ENCODE assay signal across 31 cellular contexts in the genomic region with DNA sequence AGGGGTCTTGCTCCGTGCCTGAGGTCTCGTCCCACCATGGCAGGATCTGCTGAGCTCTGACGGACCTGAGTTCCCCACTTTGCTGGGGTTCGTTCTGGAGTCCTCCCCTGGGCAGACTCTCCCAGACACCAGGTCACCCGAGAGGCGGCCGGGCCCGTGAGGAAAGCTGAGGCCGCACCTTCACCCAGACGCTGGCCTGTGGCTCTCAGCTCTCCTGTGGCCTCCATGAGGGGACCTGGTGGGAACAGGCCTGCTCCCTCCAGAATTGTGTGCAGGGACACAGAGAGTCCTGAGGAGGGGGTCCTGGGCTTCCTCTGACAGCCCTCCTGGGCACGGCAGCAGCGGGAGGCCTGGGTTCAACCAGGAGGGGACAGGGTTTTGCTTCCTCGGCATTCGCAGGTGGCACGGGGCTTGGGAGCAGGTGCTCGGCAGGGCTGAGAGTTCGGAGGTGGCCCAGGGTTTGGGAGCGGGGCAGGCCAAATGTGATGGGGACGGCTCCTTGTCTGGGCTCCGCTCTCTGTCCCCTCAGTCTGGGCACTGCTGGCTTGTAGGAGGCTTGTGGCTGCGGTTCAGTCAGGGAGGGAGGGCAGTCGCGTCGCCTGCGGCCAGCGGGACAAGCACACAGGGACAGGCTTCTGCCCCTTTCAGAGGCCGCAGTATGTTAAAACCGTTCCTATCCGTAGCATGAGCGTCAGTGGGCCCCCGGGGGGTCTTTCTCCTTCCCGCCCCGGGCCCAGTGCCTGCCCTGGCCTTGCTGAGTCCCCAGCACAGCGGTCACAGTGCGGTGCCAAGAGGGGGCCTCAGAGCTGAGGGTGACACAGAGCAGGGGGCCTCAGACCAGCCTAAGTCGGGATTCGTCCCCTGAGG. TPM values are rescaled to one million over a fixed set of nuclear protein-coding genes. Genes with fewer than 3 reads are reported as not detected.
DNase-seq lines count a peak whose midpoint lies in the region; ATAC-seq, FAIRE-seq and TF ChIP-seq lines count a peak whose summit lies in the region.
"Had no signal": no experiment of that assay in that cellular context is flagged by ENCODE, and none has a peak within 500 bp of the region (broad histone marks: within the 10 kb centered on the region; RNA-seq: fewer than 3 reads in every experiment).

No MANE protein-coding gene starts in this region.

- H3K9ac ChIP-seq in K562 (ENCODE audit: insufficient read depth in 1 of 2, low read depth in 2 of 2, low read length in 2 of 2) (peak overlapping the region in 1 of 2 experiments; percentile 6; a peak in 1 of 4 replicates), trophoblast cell (ENCODE audit: low read length) (no peak overlapping the region)

- no peaks in the 10 kb centered on the region for H3K79me1 ChIP-seq in trophoblast cell (ENCODE audit: low read length)

- CTCF ChIA-PET in activated CD8-positive, alpha-beta memory T cell treated with anti-CD3 and anti-CD28 coated beads, Interleukin-2, amount 10 ng/mL, durations not matched to agents 7 days and 5 days (lab: Charles Lee), result no interaction called here
- CTCF ChIA-PET in CD4-positive, alpha-beta memory T cell (lab: Charles Lee; ENCODE audit: partially characterized antibody), result no interaction called here
- CTCF ChIA-PET in K562 (lab: Yijun Ruan, JAX; ENCODE audit: low intra/inter-chr PET ratio), result no interaction called here

- H4K20me1 ChIP-seq in K562 (replicated peaks; ENCODE audit: control insufficient read depth, insufficient read depth, low read length), result no peaks in the 10 kb centered on the region

- no peaks in the 10 kb centered on the region for H3K9me1 ChIP-seq in K562 (ENCODE audit: control insufficient read depth, insufficient read depth, low read length)

- H2BK120ac ChIP-seq in trophoblast cell (ENCODE audit: insufficient read depth, low read length, poor library complexity), result no peak overlapping the region

- no peak overlapping the region for H2AFZ ChIP-seq in K562 (ENCODE audit: low read depth, low read length)
- no peak overlapping the region for H2AFZ ChIP-seq in trophoblast cell (ENCODE audit: insufficient read depth, low read length, poor library complexity)

- H3K4ac ChIP-seq in trophoblast cell (ENCODE audit: low read depth, low read length), result no peak overlapping the region

- no peaks in the 10 kb centered on the region for H3K9me3 Mint-ChIP-seq in activated CD8-positive, alpha-beta memory T cell treated with anti-CD3 and anti-CD28 coated beads, Interleukin-2, amount 10 ng/mL, durations not matched to agents 7 days and 5 days (ENCODE audit: low read depth)
- H3K9me3 Mint-ChIP-seq in CD4-positive, alpha-beta memory T cell, result peaks cover 0 to 2% (median 0%) of the 10 kb centered on the region in 8 donors
- H3K9me3 Mint-ChIP-seq in nephron progenitor cell, result no peaks in the 10 kb centered on the region

- no peak overlapping the region for H4K91ac ChIP-seq in trophoblast cell (ENCODE audit: low read depth, low read length)

- peaks cover 38% of the 10 kb centered on the region for H3K36me3 ChIP-seq in CD4-positive, alpha-beta memory T cell (ENCODE audit: insufficient read depth, low read length)
- H3K36me3 ChIP-seq in K562 (ENCODE audit: control insufficient read depth, insufficient read depth, low read length) (peaks cover 35% of the 10 kb centered on the region; the same call in 1 of the 3 replicates), trophoblast cell (ENCODE audit: control insufficient read depth in 1 of 2, insufficient read depth in 2 of 2, low read length in 2 of 2) (peaks cover 23% of the 10 kb centered on the region in 2 experiments)
- H3K36me3 ChIP-seq: MG63 had no signal

- peak overlapping the region; percentile 16 for H3K27ac ChIP-seq in CD4-positive, alpha-beta memory T cell (ENCODE audit: low read depth, low read length)
- no peak overlapping the region for H3K27ac ChIP-seq in K562 (ENCODE audit: extremely low read depth, low read depth, low read length)
- H3K27ac ChIP-seq in trophoblast cell (ENCODE audit: low read depth, low read length), result no peak overlapping the region
- H3K27ac ChIP-seq: left lung, pancreas, tibial nerve had no signal

- no peak for TF ChIP-seq POLR2A in K562 (conservative IDR thresholded peaks at IDR 0.05)

- no peak for TF ChIP-seq RAD21 in K562 (CRISPR knock-in tag; conservative IDR thresholded peaks at IDR 0.05 in 1 of 2, IDR thresholded peaks at IDR 0.05 in 1 of 2)

- no peak overlapping the region for H3K4me3 Mint-ChIP-seq in activated CD8-positive, alpha-beta memory T cell treated with anti-CD3 and anti-CD28 coated beads, Interleukin-2, amount 10 ng/mL, durations not matched to agents 7 days and 5 days
- peak overlapping the region in 1 of 8 donors; percentile 10 for H3K4me3 Mint-ChIP-seq in CD4-positive, alpha-beta memory T cell
- no peak overlapping the region for H3K4me3 Mint-ChIP-seq in nephron progenitor cell

- H4K8ac ChIP-seq in trophoblast cell (ENCODE audit: low read depth, low read length), result no peak overlapping the region

- H3K27me3 Mint-ChIP-seq in activated CD8-positive, alpha-beta memory T cell treated with anti-CD3 and anti-CD28 coated beads, Interleukin-2, amount 10 ng/mL, durations not matched to agents 7 days and 5 days, result no peaks in the 10 kb centered on the region
- no peaks in the 10 kb centered on the region for H3K27me3 Mint-ChIP-seq in CD4-positive, alpha-beta memory T cell
- H3K27me3 Mint-ChIP-seq in nephron progenitor cell (ENCODE audit: low read depth, poor library complexity), result peaks cover 24% of the 10 kb centered on the region

- H3K4me1 ChIP-seq in CD4-positive, alpha-beta memory T cell (ENCODE audit: insufficient read depth, low read length), result peaks cover 85% of the 10 kb centered on the region
- H3K4me1 ChIP-seq in K562 (replicated peaks in 1 of 2; ENCODE audit: control insufficient read depth in 2 of 2, insufficient read depth in 2 of 2, low read length in 2 of 2), result peaks cover 11 to 85% of the 10 kb centered on the region in 2 experiments
- H3K4me1 ChIP-seq in trophoblast cell (ENCODE audit: control insufficient read depth in 1 of 2, insufficient read depth in 2 of 2, low read length in 2 of 2), result no peaks in the 10 kb centered on the region
- H3K4me1 ChIP-seq: Caco-2, HAP-1, pancreas had no signal

- no peak for TF ChIP-seq CTCF in K562 (IDR thresholded peaks at IDR 0.05 in 2 of 3, conservative IDR thresholded peaks at IDR 0.05 in 1 of 3; ENCODE audit: insufficient read depth in 2 of 3, low read depth in 1 of 3, low read length in 3 of 3)
- no peak for TF ChIP-seq CTCF in nephron progenitor cell (IDR thresholded peaks at IDR 0.05)

- H3K79me2 ChIP-seq in K562 (ENCODE audit: control insufficient read depth, insufficient read depth, low read length) (no peaks in the 10 kb centered on the region), trophoblast cell (ENCODE audit: control insufficient read depth, insufficient read depth, low read length, poor library complexity) (no peaks in the 10 kb centered on the region)

- no peak for ATAC-seq in activated CD8-positive, alpha-beta memory T cell treated with anti-CD3 and anti-CD28 coated beads, Interleukin-2, amount 10 ng/mL, durations not matched to agents 7 days and 5 days
- ATAC-seq in K562 (no peak), HG02763 (IDR thresholded peaks at IDR 0.05; ENCODE audit: unreplicated experiment) (no peak)
- ATAC-seq: left lung, Panc1, pancreas had no signal

- peak overlapping the region; percentile 24 for H3K27ac Mint-ChIP-seq in activated CD8-positive, alpha-beta memory T cell treated with anti-CD3 and anti-CD28 coated beads, Interleukin-2, amount 10 ng/mL, durations not matched to agents 7 days and 5 days
- peak overlapping the region; percentile 44 to 94 (median 68) for H3K27ac Mint-ChIP-seq in CD4-positive, alpha-beta memory T cell
- H3K27ac Mint-ChIP-seq in nephron progenitor cell, result peak overlapping the region; percentile 64

- WGBS in K562 (ENCODE audit: insufficient coverage, low coverage, missing lambda C conversion rate), result 80% methylated on average over 35 of the region's 37 CpGs
- no CpG with 5 or more reads among the region's 37 CpGs for WGBS in trophoblast cell (ENCODE audit: extremely low coverage, insufficient coverage, insufficient read length)

- no peak overlapping the region for H3K14ac ChIP-seq in trophoblast cell (ENCODE audit: low read length)

- H3K9me3 ChIP-seq in CD4-positive, alpha-beta memory T cell (ENCODE audit: control insufficient read depth in 1 of 2, low read length in 2 of 2), result no peaks in the 10 kb centered on the region
- no peaks in the 10 kb centered on the region for H3K9me3 ChIP-seq in K562 (replicated peaks; ENCODE audit: control insufficient read depth, insufficient read depth, low read depth, low read length)
- H3K9me3 ChIP-seq in trophoblast cell (ENCODE audit: insufficient read depth, low read depth, low read length), result peaks cover 1% of the 10 kb centered on the region
- H3K9me3 ChIP-seq: Caco-2, HAP-1, left lung, MG63, pancreas, tibial nerve had no signal

- no peak overlapping the region for H4K12ac ChIP-seq in trophoblast cell (ENCODE audit: low read depth, low read length)

- no peak for DNase-seq in activated CD8-positive, alpha-beta memory T cell treated with anti-CD3 and anti-CD28 coated beads, Interleukin-2, amount 10 ng/mL, durations not matched to agents 7 days and 5 days
- DNase-seq in activated CD8-positive, alpha-beta memory T cell treated with anti-CD3 and anti-CD28 coated beads for 24 hours, result no peak
- DNase-seq in CD4-positive, alpha-beta memory T cell, result no peak
- DNase-seq in K562 (ENCODE audit: extremely low read depth in 1 of 4, low spot score in 3 of 4) (no peak), nephron progenitor cell (no peak), hypothalamus (lab: John Stamatoyannopoulos, UW) (no peak), trophoblast cell (no peak)
- DNase-seq: activated CD4-positive, CD25-positive, alpha-beta regulatory T cell; activated naive CD4-positive, alpha-beta T cell treated with anti-CD3 and anti-CD28 coated beads, Interleukin-2, amount 50 U/mL, for 16 hours; activated T-cell treated with anti-CD3 and anti-CD28 coated beads, Interleukin-2, amount 50 U/mL, for 48 hours; Caco-2; central memory CD4-positive, alpha-beta T cell; DMS79; GDM1; KG1; MG63; NCI-H1105 treated with DMSO at 0.1 percent for 48 hours; NCI-H1930; NCI-H524; SHP77 treated with DMSO at 0.1 percent for 48 hours; stimulated activated CD4-positive, alpha-beta T cell treated with anti-CD3 and anti-CD28 coated beads, Interleukin-2, amount 100 ng/mL, for 24 hours had no signal

- H3K4me3 ChIP-seq in CD4-positive, alpha-beta memory T cell (ENCODE audit: low read length in 2 of 2), result no peak overlapping the region
- H3K4me3 ChIP-seq in K562 (no peak overlapping the region), trophoblast cell (ENCODE audit: low read depth, low read length) (no peak overlapping the region)
- H3K4me3 ChIP-seq: HAP-1, left lung, MG63, pancreas, smooth muscle cell, tibial nerve had no signal

- in situ Hi-C loops in K562 (cut with MboI), result no loop called here

- FAIRE-seq in K562 (lab: Jason Lieb, UNC), result no peak
- FAIRE-seq: astrocyte, islet of Langerhans, pancreas had no signal

- H3K23ac ChIP-seq in trophoblast cell (ENCODE audit: low read length), result no peak overlapping the region

- H2BK12ac ChIP-seq in trophoblast cell (ENCODE audit: low read length), result no peak overlapping the region

- peaks cover 15% of the 10 kb centered on the region for H3K36me3 Mint-ChIP-seq in activated CD8-positive, alpha-beta memory T cell treated with anti-CD3 and anti-CD28 coated beads, Interleukin-2, amount 10 ng/mL, durations not matched to agents 7 days and 5 days
- peaks cover 14 to 18% of the 10 kb centered on the region in 2 donors for H3K36me3 Mint-ChIP-seq in CD4-positive, alpha-beta memory T cell
- H3K36me3 Mint-ChIP-seq in nephron progenitor cell (ENCODE audit: low read depth), result no peaks in the 10 kb centered on the region

- peaks cover 47% of the 10 kb centered on the region for H3K4me1 Mint-ChIP-seq in activated CD8-positive, alpha-beta memory T cell treated with anti-CD3 and anti-CD28 coated beads, Interleukin-2, amount 10 ng/mL, durations not matched to agents 7 days and 5 days
- H3K4me1 Mint-ChIP-seq in CD4-positive, alpha-beta memory T cell, result peaks cover 21 to 77% (median 49%) of the 10 kb centered on the region in 4 donors
- H3K4me1 Mint-ChIP-seq in nephron progenitor cell, result no peaks in the 10 kb centered on the region

- TF ChIP-seq EP300 in K562 (IDR thresholded peaks at IDR 0.05; ENCODE audit: low read length), result no peak

- H2AK5ac ChIP-seq in trophoblast cell (ENCODE audit: low read length), result no peak overlapping the region

- H3K4me2 ChIP-seq in K562 (ENCODE audit: insufficient read depth, low read length), result no peak overlapping the region
- no peak overlapping the region for H3K4me2 ChIP-seq in trophoblast cell (ENCODE audit: low read length)
- H3K4me2 ChIP-seq: smooth muscle cell had no signal

- H2BK5ac ChIP-seq in trophoblast cell (ENCODE audit: low read depth, low read length, poor library complexity), result no peak overlapping the region

- H3K18ac ChIP-seq in trophoblast cell (ENCODE audit: low read length), result no peak overlapping the region

- no peaks in the 10 kb centered on the region for H3K27me3 ChIP-seq in CD4-positive, alpha-beta memory T cell (ENCODE audit: insufficient read depth, low read length)
- no peaks in the 10 kb centered on the region for H3K27me3 ChIP-seq in K562 (ENCODE audit: control insufficient read depth in 2 of 2, insufficient read depth in 2 of 2, low read length in 2 of 2)
- no peaks in the 10 kb centered on the region for H3K27me3 ChIP-seq in trophoblast cell (ENCODE audit: insufficient read depth, low read length)
- H3K27me3 ChIP-seq: MG63, pancreas had no signal

- intact Hi-C loops in CD4-positive, alpha-beta memory T cell (cut with micrococcal nuclease), result no loop called here
- intact Hi-C loops in K562 (cut with micrococcal nuclease), result no loop called here

- POLR2A ChIA-PET in CD4-positive, alpha-beta memory T cell (lab: Charles Lee; ENCODE audit: partially characterized antibody), result interaction anchor here (1.1 to 10.2 kb wide), 3 partner anchors 10 to 45 kb away, joined by 3 to 249 read pairs (median 3); a partner anchor contains a TSS
- POLR2A ChIA-PET in K562 (lab: Yijun Ruan, JAX), result interaction anchor here (0.5 to 1.1 kb wide), 2 partner anchors 10 to 18 kb away, joined by 3 read pairs; no protein-coding TSS in a partner anchor

- BruUV-seq in K562 (replicated peaks; lab: Mats Ljungman, UMichigan), result no TSS peak

RNA-seq across cellular contexts. Expression of a gene that starts 8.1 kb away (rescaled TPM):
- total RNA-seq in activated CD8-positive, alpha-beta memory T cell treated with anti-CD3 and anti-CD28 coated beads, Interleukin-2, amount 10 ng/mL, durations not matched to agents 7 days and 5 days, result 10 to 100 TPM in 1 of 2 experiments, 1 to 10 TPM in 1; 5.6 to 14.1 TPM
- 10 to 100 TPM; 14.0 to 15.7 TPM for total RNA-seq in CD4-positive, alpha-beta memory T cell
- 10 to 100 TPM; 11.6 to 22.9 TPM for polyA plus RNA-seq in CD4-positive, alpha-beta memory T cell
- 0.79 and 2.9 TPM in 2 replicates for total RNA-seq in K562 (2011; cell fraction: chromatin; rRNA removed; ENCODE audit: low replicate concordance)
- total RNA-seq in K562 (2011; cell fraction: nucleolus; rRNA removed), result 3.2 and 3.7 TPM in 2 replicates
- 0.95 and 1.1 TPM in 2 replicates for total RNA-seq in K562 (2011; cell fraction: nucleoplasm; rRNA removed)
- total RNA-seq in K562 (2014; rRNA removed), result 2.7 and 4.1 TPM in 2 replicates
- total RNA-seq in K562 (2014; rRNA removed; fragmentation: Illumina TruSeq; extraction: Trizol), result 0.15 and 0.19 TPM in 2 replicates
- total RNA-seq in K562 (2015; rRNA removed; fragmentation: Illumina TruSeq; extraction: Trizol), result 0.72 and 0.87 TPM in 2 replicates
- 2.5 and 3.1 TPM in 2 replicates for total RNA-seq in K562 (2021)
- polyA plus RNA-seq in K562 (2011; rRNA removed), result 0.88 and 3.0 TPM in 2 replicates
- 3.2 and 5.5 TPM in 2 replicates for polyA plus RNA-seq in K562 (2011; cell fraction: cytosol; rRNA removed)
- polyA plus RNA-seq in K562 (2011; cell fraction: nucleus; rRNA removed), result 2.9 and 3.8 TPM in 2 replicates
- 0.95 and 1.2 TPM in 2 replicates for polyA plus RNA-seq in K562 (2012)
- polyA plus RNA-seq in K562 (2014; fragmentation: Illumina TruSeq; extraction: Trizol), result 0.70 and 1.9 TPM in 2 replicates
- polyA plus RNA-seq in K562 (2014; fragmentation: Nextera tagmentation; extraction: Ambion mirVana), result under 1 TPM in 1 of 2 experiments, not detected in 1; 0.04 TPM
- polyA plus RNA-seq in K562 (2014; rRNA removed), result 1.5 and 2.1 TPM in 2 replicates
- 0.42 and 0.87 TPM in 2 replicates for polyA minus RNA-seq in K562 (2011; rRNA and poly(A)+ RNA removed)
- polyA minus RNA-seq in K562 (2011; cell fraction: cytosol; rRNA and poly(A)+ RNA removed), result 1.9 and 3.5 TPM in 2 replicates
- 1.5 and 2.3 TPM in 2 replicates for polyA minus RNA-seq in K562 (2011; cell fraction: nucleus; rRNA and poly(A)+ RNA removed)
- polyA plus RNA-seq in trophoblast cell (2013), result 0.27 and 0.31 TPM in 2 replicates
- polyA plus RNA-seq: BJ had no signal

RNA-seq across cellular contexts. Expression of a gene that starts 11.8 kb away (rescaled TPM):
- total RNA-seq in activated CD8-positive, alpha-beta memory T cell treated with anti-CD3 and anti-CD28 coated beads, Interleukin-2, amount 10 ng/mL, durations not matched to agents 7 days and 5 days, result 100 to 1,000 TPM; 124 to 174 TPM
- total RNA-seq in CD4-positive, alpha-beta memory T cell, result 100 to 1,000 TPM; 129 to 137 TPM
- 10 to 100 TPM; 90.5 to 92.9 TPM for polyA plus RNA-seq in CD4-positive, alpha-beta memory T cell
- 58.8 and 182 TPM in 2 replicates for total RNA-seq in K562 (2011; cell fraction: chromatin; rRNA removed; ENCODE audit: low replicate concordance)
- total RNA-seq in K562 (2011; cell fraction: nucleolus; rRNA removed), result 89.5 and 92.7 TPM in 2 replicates
- total RNA-seq in K562 (2011; cell fraction: nucleoplasm; rRNA removed), result 60.1 and 64.4 TPM in 2 replicates
- 46.9 and 61.6 TPM in 2 replicates for total RNA-seq in K562 (2014; rRNA removed)
- 6.1 and 7.3 TPM in 2 replicates for total RNA-seq in K562 (2014; rRNA removed; fragmentation: Illumina TruSeq; extraction: Trizol)
- total RNA-seq in K562 (2015; rRNA removed; fragmentation: Illumina TruSeq; extraction: Trizol), result 19.5 and 22.3 TPM in 2 replicates
- total RNA-seq in K562 (2021), result 60.3 and 61.2 TPM in 2 replicates
- 26.5 and 37.4 TPM in 2 replicates for polyA plus RNA-seq in K562 (2011; rRNA removed)
- polyA plus RNA-seq in K562 (2011; cell fraction: cytosol; rRNA removed), result 37.8 and 90.9 TPM in 2 replicates
- polyA plus RNA-seq in K562 (2011; cell fraction: nucleus; rRNA removed), result 118 and 185 TPM in 2 replicates
- polyA plus RNA-seq in K562 (2012), result 23.8 and 39.8 TPM in 2 replicates
- polyA plus RNA-seq in K562 (2014; fragmentation: Illumina TruSeq; extraction: Trizol), result 12.7 and 27.9 TPM in 2 replicates
- under 1 TPM; 0.56 to 0.96 TPM for polyA plus RNA-seq in K562 (2014; fragmentation: Nextera tagmentation; extraction: Ambion mirVana)
- 59.4 and 65.6 TPM in 2 replicates for polyA plus RNA-seq in K562 (2014; rRNA removed)
- polyA minus RNA-seq in K562 (2011; rRNA and poly(A)+ RNA removed), result 7.0 and 12.0 TPM in 2 replicates
- 41.2 and 44.5 TPM in 2 replicates for polyA minus RNA-seq in K562 (2011; cell fraction: cytosol; rRNA and poly(A)+ RNA removed)
- 33.4 and 39.2 TPM in 2 replicates for polyA minus RNA-seq in K562 (2011; cell fraction: nucleus; rRNA and poly(A)+ RNA removed)
- 8.7 and 8.8 TPM in 2 replicates for polyA plus RNA-seq in trophoblast cell (2013)

RNA-seq across cellular contexts. Expression of a gene that starts 11.8 kb away (rescaled TPM):
- 10 to 100 TPM; 31.1 to 40.0 TPM for total RNA-seq in activated CD8-positive, alpha-beta memory T cell treated with anti-CD3 and anti-CD28 coated beads, Interleukin-2, amount 10 ng/mL, durations not matched to agents 7 days and 5 days
- 10 to 100 TPM; 20.4 to 21.1 TPM for total RNA-seq in CD4-positive, alpha-beta memory T cell
- 10 to 100 TPM; 11.5 to 13.6 TPM for polyA plus RNA-seq in CD4-positive, alpha-beta memory T cell
- 45.3 and 159 TPM in 2 replicates for total RNA-seq in K562 (2011; cell fraction: chromatin; rRNA removed; ENCODE audit: low replicate concordance)
- total RNA-seq in K562 (2011; cell fraction: nucleolus; rRNA removed), result 114 and 148 TPM in 2 replicates
- 48.7 and 66.7 TPM in 2 replicates for total RNA-seq in K562 (2011; cell fraction: nucleoplasm; rRNA removed)
- total RNA-seq in K562 (2014; rRNA removed), result 55.4 and 68.9 TPM in 2 replicates
- 7.2 and 11.9 TPM in 2 replicates for total RNA-seq in K562 (2014; rRNA removed; fragmentation: Illumina TruSeq; extraction: Trizol)
- total RNA-seq in K562 (2015; rRNA removed; fragmentation: Illumina TruSeq; extraction: Trizol), result 41.1 and 49.2 TPM in 2 replicates
- total RNA-seq in K562 (2021), result 105 and 106 TPM in 2 replicates
- 23.2 and 30.1 TPM in 2 replicates for polyA plus RNA-seq in K562 (2011; rRNA removed)
- polyA plus RNA-seq in K562 (2011; cell fraction: cytosol; rRNA removed), result 40.2 and 96.8 TPM in 2 replicates
- polyA plus RNA-seq in K562 (2011; cell fraction: nucleus; rRNA removed), result 102 and 136 TPM in 2 replicates
- 34.1 and 51.7 TPM in 2 replicates for polyA plus RNA-seq in K562 (2012)
- 17.7 and 46.9 TPM in 2 replicates for polyA plus RNA-seq in K562 (2014; fragmentation: Illumina TruSeq; extraction: Trizol)
- 1 to 10 TPM; 1.3 to 3.0 TPM for polyA plus RNA-seq in K562 (2014; fragmentation: Nextera tagmentation; extraction: Ambion mirVana)
- polyA plus RNA-seq in K562 (2014; rRNA removed), result 63.4 and 76.6 TPM in 2 replicates
- 9.4 and 14.4 TPM in 2 replicates for polyA minus RNA-seq in K562 (2011; rRNA and poly(A)+ RNA removed)
- polyA minus RNA-seq in K562 (2011; cell fraction: cytosol; rRNA and poly(A)+ RNA removed), result 48.0 and 51.1 TPM in 2 replicates
- polyA minus RNA-seq in K562 (2011; cell fraction: nucleus; rRNA and poly(A)+ RNA removed), result 40.7 and 44.1 TPM in 2 replicates
- 25.4 and 28.4 TPM in 2 replicates for polyA plus RNA-seq in trophoblast cell (2013)

RNA-seq across cellular contexts. Expression of a gene that starts 31.6 kb away (rescaled TPM):
- 100 to 1,000 TPM; 112 to 134 TPM for total RNA-seq in activated CD8-positive, alpha-beta memory T cell treated with anti-CD3 and anti-CD28 coated beads, Interleukin-2, amount 10 ng/mL, durations not matched to agents 7 days and 5 days
- 10 to 100 TPM; 49.2 to 57.0 TPM for total RNA-seq in CD4-positive, alpha-beta memory T cell
- polyA plus RNA-seq in CD4-positive, alpha-beta memory T cell, result 10 to 100 TPM; 15.6 to 22.7 TPM
- total RNA-seq in K562 (2011; cell fraction: chromatin; rRNA removed; ENCODE audit: low replicate concordance), result 321 and 787 TPM in 2 replicates
- 569 and 688 TPM in 2 replicates for total RNA-seq in K562 (2011; cell fraction: nucleolus; rRNA removed)
- 436 and 479 TPM in 2 replicates for total RNA-seq in K562 (2011; cell fraction: nucleoplasm; rRNA removed)
- total RNA-seq in K562 (2014; rRNA removed), result 89.2 and 121 TPM in 2 replicates
- 17.6 and 26.6 TPM in 2 replicates for total RNA-seq in K562 (2014; rRNA removed; fragmentation: Illumina TruSeq; extraction: Trizol)
- total RNA-seq in K562 (2015; rRNA removed; fragmentation: Illumina TruSeq; extraction: Trizol), result 45.3 and 45.5 TPM in 2 replicates
- 126 and 141 TPM in 2 replicates for total RNA-seq in K562 (2021)
- 53.9 and 168 TPM in 2 replicates for polyA plus RNA-seq in K562 (2011; rRNA removed)
- polyA plus RNA-seq in K562 (2011; cell fraction: cytosol; rRNA removed), result 114 and 126 TPM in 2 replicates
- polyA plus RNA-seq in K562 (2011; cell fraction: nucleus; rRNA removed), result 587 and 718 TPM in 2 replicates
- polyA plus RNA-seq in K562 (2012), result 111 and 112 TPM in 2 replicates
- 32.9 and 65.4 TPM in 2 replicates for polyA plus RNA-seq in K562 (2014; fragmentation: Illumina TruSeq; extraction: Trizol)
- 10 to 100 TPM; 12.2 to 15.4 TPM for polyA plus RNA-seq in K562 (2014; fragmentation: Nextera tagmentation; extraction: Ambion mirVana)
- polyA plus RNA-seq in K562 (2014; rRNA removed), result 65.6 and 82.5 TPM in 2 replicates
- polyA minus RNA-seq in K562 (2011; rRNA and poly(A)+ RNA removed), result 19.0 and 22.9 TPM in 2 replicates
- 57.7 and 136 TPM in 2 replicates for polyA minus RNA-seq in K562 (2011; cell fraction: cytosol; rRNA and poly(A)+ RNA removed)
- polyA minus RNA-seq in K562 (2011; cell fraction: nucleus; rRNA and poly(A)+ RNA removed), result 78.2 and 151 TPM in 2 replicates
- 102 and 109 TPM in 2 replicates for polyA plus RNA-seq in trophoblast cell (2013)

RNA-seq across cellular contexts. Expression of a gene that starts 43.6 kb away (rescaled TPM):
- total RNA-seq in activated CD8-positive, alpha-beta memory T cell treated with anti-CD3 and anti-CD28 coated beads, Interleukin-2, amount 10 ng/mL, durations not matched to agents 7 days and 5 days, result 100 to 1,000 TPM; 461 to 494 TPM
- total RNA-seq in CD4-positive, alpha-beta memory T cell, result 100 to 1,000 TPM; 383 to 386 TPM
- 1,000 to 10,000 TPM in 1 of 2 donors, 100 to 1,000 TPM in 1; 689 to 1,286 TPM for polyA plus RNA-seq in CD4-positive, alpha-beta memory T cell
- total RNA-seq in K562 (2011; cell fraction: chromatin; rRNA removed; ENCODE audit: low replicate concordance), result 136 and 579 TPM in 2 replicates
- total RNA-seq in K562 (2011; cell fraction: nucleolus; rRNA removed), result 819 and 943 TPM in 2 replicates
- total RNA-seq in K562 (2011; cell fraction: nucleoplasm; rRNA removed), result 427 and 435 TPM in 2 replicates
- total RNA-seq in K562 (2014; rRNA removed) (683 and 757 TPM in 2 replicates), K562 (2014; rRNA removed; fragmentation: Illumina TruSeq; extraction: Trizol) (44.5 and 72.5 TPM in 2 replicates), K562 (2015; rRNA removed; fragmentation: Illumina TruSeq; extraction: Trizol) (196 and 239 TPM in 2 replicates), K562 (2021) (384 and 422 TPM in 2 replicates)
- polyA plus RNA-seq in K562 (2011; rRNA removed) (93.0 and 157 TPM in 2 replicates), K562 (2014; fragmentation: Illumina TruSeq; extraction: Trizol) (63.5 and 240 TPM in 2 replicates), K562 (2014; fragmentation: Nextera tagmentation; extraction: Ambion mirVana) (under 1 TPM; 0.34 to 0.45 TPM), K562 (2014; rRNA removed) (519 and 579 TPM in 2 replicates)
- polyA plus RNA-seq in K562 (2011; cell fraction: cytosol; rRNA removed), result 366 and 963 TPM in 2 replicates
- 349 and 566 TPM in 2 replicates for polyA plus RNA-seq in K562 (2011; cell fraction: nucleus; rRNA removed)
- polyA plus RNA-seq in K562 (2012), result 346 and 377 TPM in 2 replicates
- 40.1 and 80.4 TPM in 2 replicates for polyA minus RNA-seq in K562 (2011; rRNA and poly(A)+ RNA removed)
- 249 and 254 TPM in 2 replicates for polyA minus RNA-seq in K562 (2011; cell fraction: cytosol; rRNA and poly(A)+ RNA removed)
- polyA minus RNA-seq in K562 (2011; cell fraction: nucleus; rRNA and poly(A)+ RNA removed), result 78.6 and 83.5 TPM in 2 replicates
- polyA plus RNA-seq in trophoblast cell (2013), result 218 TPM in 2 replicates
